Comparison of ENCODE assay signal across 23 cellular contexts in the genomic region with DNA sequence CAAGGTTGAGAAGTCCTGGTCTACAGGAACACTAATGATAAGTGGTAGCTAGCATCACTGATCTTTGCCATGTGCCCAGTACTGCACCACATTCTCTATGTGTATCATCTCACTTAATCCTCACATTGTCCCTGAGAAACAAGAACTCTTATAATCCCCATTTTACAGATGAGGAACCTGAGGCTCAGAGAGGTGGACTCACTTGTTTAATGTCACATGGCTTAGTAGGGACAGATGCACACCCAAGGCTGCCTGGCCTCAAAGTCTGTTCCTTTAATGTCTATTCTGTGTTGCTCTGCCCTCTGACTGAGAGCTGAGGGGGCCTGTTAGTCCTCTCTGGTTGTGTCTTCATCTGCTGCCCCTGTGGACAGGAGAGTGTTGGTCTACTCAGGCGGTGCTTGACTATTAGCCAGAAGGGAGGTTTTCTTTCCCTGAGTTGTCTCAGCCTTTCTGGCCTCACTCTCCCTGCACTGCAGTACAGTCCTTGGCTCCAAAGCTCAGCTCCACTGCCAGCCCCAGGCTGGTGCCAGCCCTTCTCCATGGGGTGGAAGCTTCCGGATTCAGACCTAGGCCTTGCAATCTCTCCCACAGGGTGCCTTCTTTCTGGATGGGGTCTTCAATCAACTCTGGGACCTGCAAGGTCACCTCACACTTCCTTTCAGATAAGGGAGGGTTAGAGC. TPM values are rescaled to one million over a fixed set of nuclear protein-coding genes. Genes with fewer than 3 reads are reported as not detected.
DNase-seq lines count a peak whose midpoint lies in the region; ATAC-seq and TF ChIP-seq lines count a peak whose summit lies in the region.
"Had no signal": no experiment of that assay in that cellular context is flagged by ENCODE, and none has a peak within 500 bp of the region (broad histone marks: within the 10 kb centered on the region; RNA-seq: fewer than 3 reads in every experiment).

No MANE protein-coding gene starts in this region.

- peaks cover 12% of the 10 kb centered on the region for H3K4me1 ChIP-seq in psoas muscle

- H3K36me3 ChIP-seq in psoas muscle (ENCODE audit: insufficient read depth in 1 of 2, low read depth in 1 of 2) = peaks cover 2 to 7% of the 10 kb centered on the region in 2 donors

- H3K27ac ChIP-seq in angular gyrus (ENCODE audit: low read depth, low read length) (peak overlapping the region; percentile 47), cingulate gyrus (ENCODE audit: low read depth, low read length) (peak overlapping the region; percentile 42), psoas muscle (peak overlapping the region; percentile 5)
- H3K27ac ChIP-seq: gastroesophageal sphincter, hepatocyte had no signal

- no peak for TF ChIP-seq CTCF in psoas muscle (IDR thresholded peaks at IDR 0.05)

- H3K9me3 ChIP-seq in psoas muscle = no peaks in the 10 kb centered on the region
- H3K9me3 ChIP-seq: gastroesophageal sphincter had no signal

- DNase-seq in mucosa of gallbladder (ENCODE audit: low spot score) (peak; percentile 13), psoas muscle (peak in 1 of 2 donors; percentile 64), NCI-H1092 (lab: John Stamatoyannopoulos, UW) (no peak), DMS 273 treated with DMSO at 0.1 percent for 48 hours (lab: John Stamatoyannopoulos, UW) (no peak)
- no peak for DNase-seq in stimulated activated CD4-positive, alpha-beta T cell treated with anti-CD3 and anti-CD28 coated beads, Interleukin-4, amount 100 ng/mL, for 1 hour
- DNase-seq: activated T-cell treated with anti-CD3 and anti-CD28 coated beads, Interleukin-2, amount 50 U/mL, for 72 hours; CD8-positive, alpha-beta memory T cell; dermis blood vessel endothelial cell; mammary epithelial cell; MM.1S; NCI-H1417; NCI-H2029; NCI-H526; NK-92 treated with Interleukin-12 subunit alpha and Interleukin-12 subunit beta, amount 100 ng/mL, for 24 hours; retina; SHP77; stimulated activated CD4-positive, alpha-beta T cell treated with anti-CD3 and anti-CD28 coated beads, Interleukin-4, amount 100 ng/mL, for 4 hours; T-helper 2 cell had no signal

- 24 to 61% (median 31%) methylated on average over 2 of the region's 2 CpGs for WGBS in psoas muscle, 3 donors

- no peak overlapping the region for H3K4me3 ChIP-seq in psoas muscle
- H3K4me3 ChIP-seq: gastroesophageal sphincter, hepatocyte had no signal

- no peaks in the 10 kb centered on the region for H3K27me3 ChIP-seq in psoas muscle (ENCODE audit: insufficient read depth in 3 of 3, low read length in 2 of 3)
- H3K27me3 ChIP-seq: gastroesophageal sphincter, hepatocyte had no signal

- ATAC-seq in psoas muscle = peak in 1 of 4 donors; percentile 29
- ATAC-seq in HG03520 (IDR thresholded peaks at IDR 0.05; ENCODE audit: unreplicated experiment) = no peak
- ATAC-seq: activated T-cell treated with anti-CD3 and anti-CD28 coated beads, Interleukin-2, amount 50 U/mL, for 72 hours; gastroesophageal sphincter had no signal

- intact Hi-C loops in psoas muscle (cut with DNase I) = no loop called here

RNA-seq across cellular contexts. Expression of a gene that starts 4.9 kb away (rescaled TPM):
- total RNA-seq in mucosa of gallbladder (393 TPM), psoas muscle (100 to 1,000 TPM in 1 of 4 donors, 10 to 100 TPM in 3; 30.1 to 116 (median 68.2) TPM)
- polyA plus RNA-seq in psoas muscle = 100 to 1,000 TPM in 2 of 3 donors, 10 to 100 TPM in 1; 62.0 to 155 (median 144) TPM

RNA-seq across cellular contexts. Expression of a gene that starts 21.4 kb away (rescaled TPM):
- total RNA-seq in mucosa of gallbladder = 134 TPM
- 10 to 100 TPM; 24.9 to 34.8 (median 33.0) TPM for total RNA-seq in psoas muscle
- 10 to 100 TPM; 26.4 to 53.8 (median 36.1) TPM for polyA plus RNA-seq in psoas muscle

RNA-seq across cellular contexts. Expression of a gene that starts 38.0 kb away (rescaled TPM):
- total RNA-seq in mucosa of gallbladder = 31.6 TPM
- 10 to 100 TPM; 33.1 to 52.8 (median 45.7) TPM for total RNA-seq in psoas muscle
- 10 to 100 TPM; 53.4 to 81.4 (median 55.4) TPM for polyA plus RNA-seq in psoas muscle

RNA-seq across cellular contexts. Expression of a gene that starts 43.2 kb away (rescaled TPM):
- total RNA-seq in mucosa of gallbladder (195 TPM), psoas muscle (100 to 1,000 TPM; 296 to 463 (median 350) TPM)
- polyA plus RNA-seq in psoas muscle = 100 to 1,000 TPM; 299 to 624 (median 302) TPM

RNA-seq across cellular contexts. Expression of a gene that starts 44.7 kb away (rescaled TPM):
- 30.2 TPM for total RNA-seq in mucosa of gallbladder
- 10 to 100 TPM in 2 of 4 donors, 1 to 10 TPM in 2; 8.7 to 17.6 (median 10.1) TPM for total RNA-seq in psoas muscle
- polyA plus RNA-seq in psoas muscle = 10 to 100 TPM in 1 of 3 donors, 1 to 10 TPM in 2; 6.4 to 16.5 (median 8.5) TPM
